Comparison of ENCODE assay signal across 22 cellular contexts in the genomic region with DNA sequence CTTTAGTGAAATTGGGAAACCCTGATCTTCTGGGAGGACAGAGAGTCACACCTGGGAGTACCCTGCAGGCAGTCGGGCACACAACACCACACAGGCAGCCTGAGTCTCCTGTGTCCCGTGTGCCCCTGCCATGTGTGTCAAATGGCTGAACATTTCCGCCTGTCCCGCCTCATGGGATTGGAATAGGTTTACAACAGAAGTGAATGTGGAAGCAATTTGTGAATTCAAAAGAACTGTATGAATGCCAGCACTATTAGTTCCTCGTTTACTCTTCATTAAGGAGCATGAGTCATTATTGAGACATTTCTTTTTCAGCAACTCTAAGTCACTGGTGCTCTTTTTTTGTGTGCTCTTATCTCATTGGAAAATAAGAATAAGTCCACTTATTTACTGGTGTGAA.
DNase-seq lines count a peak whose midpoint lies in the region; ATAC-seq and TF ChIP-seq lines count a peak whose summit lies in the region.
"Had no signal": no experiment of that assay in that cellular context is flagged by ENCODE, and none has a peak within 500 bp of the region (broad histone marks: within the 10 kb centered on the region; RNA-seq: fewer than 3 reads in every experiment).

No MANE protein-coding gene starts in this region.

- no peaks in the 10 kb centered on the region for H3K4me1 Mint-ChIP-seq in T-helper 2 cell treated with Interferon-gamma antibody and Interleukin-4, amounts not matched to agents 5 μg/mL and 100 μg/mL, for 36 hours (ENCODE audit: low read depth)
- H3K4me1 Mint-ChIP-seq: CD4-positive, CD25-positive, alpha-beta regulatory T cell had no signal

- H3K27me3 Mint-ChIP-seq in T-helper 2 cell treated with Interferon-gamma antibody and Interleukin-4, amounts not matched to agents 5 μg/mL and 100 μg/mL, for 36 hours (ENCODE audit: low read depth) = no peaks in the 10 kb centered on the region

- no peaks in the 10 kb centered on the region for H3K36me3 Mint-ChIP-seq in T-helper 2 cell treated with Interferon-gamma antibody and Interleukin-4, amounts not matched to agents 5 μg/mL and 100 μg/mL, for 36 hours (ENCODE audit: low read depth)
- H3K36me3 Mint-ChIP-seq: CD4-positive, CD25-positive, alpha-beta regulatory T cell had no signal

- no peaks in the 10 kb centered on the region for H3K9me3 Mint-ChIP-seq in T-helper 2 cell treated with Interferon-gamma antibody and Interleukin-4, amounts not matched to agents 5 μg/mL and 100 μg/mL, for 36 hours

- no peaks in the 10 kb centered on the region for H3K4me1 ChIP-seq in BE2C
- H3K4me1 ChIP-seq: breast epithelium, uterus had no signal

- DNase-seq in GM04504 (ENCODE audit: low read depth) (peak; percentile 36), RWPE1 (ENCODE audit: low spot score) (peak; percentile 34), fibroblast of mammary gland (ENCODE audit: low read depth) (peak; percentile 80), stromal cell of bone marrow (ENCODE audit: low read depth) (peak; percentile 4), BE2C (no peak), NCI-H1930 (lab: John Stamatoyannopoulos, UW) (no peak)
- DNase-seq in T-helper 2 cell treated with Interferon-gamma antibody and Interleukin-4, amounts not matched to agents 5 μg/mL and 100 μg/mL, for 36 hours (ENCODE audit: low spot score) = no peak
- DNase-seq: activated CD4-positive, CD25-positive, alpha-beta regulatory T cell treated with anti-CD3 and anti-CD28 coated beads, Interleukin-2, amount 50 U/mL, for 72 hours; activated CD8-positive, alpha-beta memory T cell treated with anti-CD3 and anti-CD28 coated beads, Interleukin-2, amount 50 U/mL, for 48 hours; activated naive CD4-positive, alpha-beta T cell treated with Interleukin-2 at 50 U/mL for 16 hours; CD4-positive, CD25-positive, alpha-beta regulatory T cell; DMS79 treated with DMSO at 0.1 percent for 48 hours; kidney glomerular epithelial cell; NCI-H187 treated with DMSO at 0.1 percent for 48 hours; NCI-H524; RPMI8226; stimulated activated naive CD4-positive, alpha-beta T cell treated with Interleukin-2 at 50 U/mL for 16 hours; uterus had no signal

- CTCF ChIA-PET in RWPE1 (lab: Yijun Ruan, JAX) = no interaction called here

- no peak for ATAC-seq in HG03571 (IDR thresholded peaks at IDR 0.05; ENCODE audit: unreplicated experiment)
- ATAC-seq: GM12878 had no signal

- no peak overlapping the region for H3K4me3 Mint-ChIP-seq in T-helper 2 cell treated with Interferon-gamma antibody and Interleukin-4, amounts not matched to agents 5 μg/mL and 100 μg/mL, for 36 hours
- H3K4me3 Mint-ChIP-seq: CD4-positive, CD25-positive, alpha-beta regulatory T cell had no signal

- TF ChIP-seq CTCF in RWPE1 (conservative IDR thresholded peaks at IDR 0.05; ENCODE audit: low read depth) = no peak
- no peak for TF ChIP-seq CTCF in fibroblast of mammary gland (conservative IDR thresholded peaks at IDR 0.05; ENCODE audit: control insufficient read depth, insufficient read depth, low read depth, low read length)
- TF ChIP-seq CTCF in BE2C (IDR thresholded peaks at IDR 0.05; ENCODE audit: low read depth, low read length) = no peak

- no peak overlapping the region for H3K4me3 ChIP-seq in fibroblast of mammary gland (ENCODE audit: control insufficient read depth, low read depth, low read length)
- no peak overlapping the region for H3K4me3 ChIP-seq in BE2C (ENCODE audit: low read depth, low read length)
- H3K4me3 ChIP-seq: GM12878, uterus had no signal

- H3K27ac ChIP-seq in RWPE1 = no peak overlapping the region
- H3K27ac ChIP-seq: breast epithelium, KMS-11, uterus had no signal

- no peak overlapping the region for H3K27ac Mint-ChIP-seq in T-helper 2 cell treated with Interferon-gamma antibody and Interleukin-4, amounts not matched to agents 5 μg/mL and 100 μg/mL, for 36 hours
- H3K27ac Mint-ChIP-seq: CD4-positive, CD25-positive, alpha-beta regulatory T cell had no signal

- no peaks in the 10 kb centered on the region for H3K27me3 ChIP-seq in BE2C
- H3K27me3 ChIP-seq: breast epithelium, uterus had no signal

- no peaks in the 10 kb centered on the region for H3K36me3 ChIP-seq in BE2C
- H3K36me3 ChIP-seq: breast epithelium, uterus had no signal

- POLR2A ChIA-PET in RWPE1 (lab: Yijun Ruan, JAX; ENCODE audit: low non-redundant PET) = no interaction called here

- H3K9me3 ChIP-seq in BE2C = no peaks in the 10 kb centered on the region
- H3K9me3 ChIP-seq: breast epithelium, uterus had no signal

Comparison
In these comparisons a context has a peak if more than half of its experiments do, and no peak if none do; other contexts are left out.
1. DNase-seq: peak in GM04504 (single experiment), RWPE1 (single experiment), fibroblast of mammary gland (single experiment) and stromal cell of bone marrow (single experiment); none in T-helper 2 cell treated with Interferon-gamma antibody and Interleukin-4, amounts not matched to agents 5 μg/mL and 100 μg/mL, for 36 hours (single experiment), BE2C (single experiment) and NCI-H1930 (0 of 2).